Comparison of ENCODE assay signal across 27 cellular contexts in genomic region chr4:110597582-110597981, GRCh38. TPM values are rescaled to one million over a fixed set of nuclear protein-coding genes. Genes with fewer than 3 reads are reported as not detected.
"Had no signal": no experiment of that assay in that cellular context is flagged by ENCODE, and none has a peak within 500 bp of the region (broad histone marks: within the 10 kb centered on the region; RNA-seq: fewer than 3 reads in every experiment).

No MANE protein-coding gene starts in this region.

- H3K4me1 ChIP-seq: esophagus squamous epithelium had no signal

- H3K27ac ChIP-seq: brain microvascular endothelial cell, coronary artery, dorsolateral prefrontal cortex, epithelial cell of prostate, esophagus squamous epithelium had no signal

- H3K27me3 ChIP-seq: brain microvascular endothelial cell had no signal

- H3K36me3 ChIP-seq: brain microvascular endothelial cell, esophagus squamous epithelium had no signal

- DNase-seq: activated CD4-positive, alpha-beta memory T cell treated with anti-CD3 and anti-CD28 coated beads, Interleukin-2, amount 10 ng/mL, durations not matched to agents 7 days and 5 days; activated CD4-positive, alpha-beta T cell treated with anti-CD3 and anti-CD28 coated beads for 4 hours; activated CD4-positive, alpha-beta T cell treated with anti-CD3 and anti-CD28 coated beads, Interleukin-2, amount 10 ng/mL, durations not matched to agents 7 days and 5 days; activated CD4-positive, alpha-beta T cell treated with anti-CD3 and anti-CD28 coated beads, Interleukin-2, amount 50 U/mL, for 4 hours; activated CD4-positive, CD25-positive, alpha-beta regulatory T cell; activated CD4-positive, CD25-positive, alpha-beta regulatory T cell treated with anti-CD3 and anti-CD28 coated beads, Interleukin-2, amount 50 U/mL, for 72 hours; activated CD8-positive, alpha-beta memory T cell treated with anti-CD3 and anti-CD28 coated beads, Interleukin-2, amount 50 U/mL, for 48 hours; activated gamma-delta T cell; activated naive CD4-positive, alpha-beta T cell; activated naive CD4-positive, alpha-beta T cell treated with anti-CD3 and anti-CD28 coated beads, Interleukin-2, amount 10 ng/mL, durations not matched to agents 7 days and 5 days; activated naive CD8-positive, alpha-beta T cell treated with anti-CD3 and anti-CD28 coated beads, Interleukin-2, amount 10 ng/mL, durations not matched to agents 7 days and 5 days; activated T-cell treated with anti-CD3 and anti-CD28 coated beads for 4 hours; activated T-cell treated with anti-CD3 and anti-CD28 coated beads, Interleukin-2, amount 50 U/mL, for 24 hours; activated T-cell treated with anti-CD3 and anti-CD28 coated beads, Interleukin-2, amount 50 U/mL, for 72 hours; brain microvascular endothelial cell; dorsolateral prefrontal cortex; effector memory CD4-positive, alpha-beta T cell; esophagus squamous epithelium; foreskin fibroblast; head of caudate nucleus; T-helper 2 cell had no signal

- ATAC-seq: activated naive CD4-positive, alpha-beta T cell treated with anti-CD3 and anti-CD28 coated beads, Interleukin-2, amount 50 U/mL, for 72 hours; activated T-cell treated with anti-CD3 and anti-CD28 coated beads, Interleukin-2, amount 50 U/mL, for 72 hours had no signal

- H3K4me3 ChIP-seq: coronary artery, dorsolateral prefrontal cortex, esophagus squamous epithelium had no signal

RNA-seq across cellular contexts. Expression of gene PITX2, which starts 25.3 kb away (rescaled TPM):
- total RNA-seq: activated CD4-positive, alpha-beta T cell treated with anti-CD3 and anti-CD28 coated beads, Interleukin-2, amount 10 ng/mL, durations not matched to agents 7 days and 5 days; activated naive CD4-positive, alpha-beta T cell treated with anti-CD3 and anti-CD28 coated beads, Interleukin-2, amount 50 U/mL, for 72 hours; activated naive CD8-positive, alpha-beta T cell treated with anti-CD3 and anti-CD28 coated beads, Interleukin-2, amount 10 ng/mL, durations not matched to agents 7 days and 5 days; cerebellum; dorsolateral prefrontal cortex; frontal cortex; T-helper 1 cell treated with Interleukin-12 subunit alpha and Interleukin-12 subunit beta and Interleukin-4 antibody, amounts not matched to agents 30 ng/mL and 1 ng/mL, for 36 hours had no signal
